In the genomic region with DNA sequence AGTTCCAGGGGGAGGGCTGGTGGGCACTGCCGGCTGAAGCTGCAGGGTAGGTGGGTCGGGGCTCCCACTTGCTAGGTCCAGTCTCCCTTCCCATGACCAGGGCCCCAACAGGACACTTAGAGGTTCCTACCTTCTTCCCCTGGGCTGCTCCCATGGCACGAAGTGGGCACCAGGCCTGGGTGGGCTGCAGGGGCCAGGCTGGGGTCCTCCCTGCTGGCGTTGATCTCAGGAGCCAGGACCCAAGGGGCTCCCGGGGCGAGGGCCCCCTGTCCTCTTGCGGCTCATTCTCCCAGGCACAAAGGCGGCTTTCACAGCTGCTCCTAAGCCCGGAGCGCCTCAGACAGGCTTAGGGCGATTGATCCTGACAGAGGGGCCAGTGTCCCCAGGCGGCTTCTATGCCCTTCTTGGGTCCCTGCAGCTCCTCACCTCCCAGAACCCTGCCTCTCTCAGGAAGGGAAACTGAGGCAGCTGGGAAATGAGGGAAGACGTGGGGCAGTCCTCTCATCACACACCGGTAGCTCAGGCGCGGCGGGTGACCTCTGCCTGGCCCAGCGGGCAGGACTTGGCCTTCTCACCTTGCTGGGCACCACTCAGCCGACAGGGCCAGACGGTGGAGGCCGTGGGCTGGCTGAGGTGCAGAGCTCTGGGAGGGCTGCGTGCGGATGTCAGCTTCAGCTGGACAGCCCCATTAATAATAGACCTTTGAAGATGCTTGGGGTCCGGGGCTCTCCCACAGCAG, we compare ENCODE assay signal across 27 cellular contexts. TPM values are rescaled to one million over a fixed set of nuclear protein-coding genes. Genes with fewer than 3 reads are reported as not detected.
DNase-seq lines count a peak whose midpoint lies in the region; ATAC-seq, FAIRE-seq and TF ChIP-seq lines count a peak whose summit lies in the region.
"Had no signal": no experiment of that assay in that cellular context is flagged by ENCODE, and none has a peak within 500 bp of the region (broad histone marks: within the 10 kb centered on the region; RNA-seq: fewer than 3 reads in every experiment).

No MANE protein-coding gene starts in this region.

- no peaks in the 10 kb centered on the region for H3K27me3 ChIP-seq in Peyer's patch
- no peaks in the 10 kb centered on the region for H3K27me3 ChIP-seq in left ventricle myocardium inferior (ENCODE audit: low read depth)
- no peaks in the 10 kb centered on the region for H3K27me3 ChIP-seq in pancreas
- H3K27me3 ChIP-seq in osteoblast (ENCODE audit: insufficient read depth, low read length) = no peaks in the 10 kb centered on the region
- H3K27me3 ChIP-seq: BE2C, left lung, uterus had no signal

- TF ChIP-seq CTCF in C4-2B (conservative IDR thresholded peaks at IDR 0.05) (no peak), Peyer's patch (IDR thresholded peaks at IDR 0.05) (no peak), left ventricle myocardium inferior (IDR thresholded peaks at IDR 0.05; ENCODE audit: borderline replicate concordance) (no peak), pancreas (IDR thresholded peaks at IDR 0.05) (no peak), osteoblast (IDR thresholded peaks at IDR 0.05; ENCODE audit: extremely low read depth, low read depth, low read length) (no peak)

- 39 to 43% methylated on average over 24 of the region's 24 CpGs for whole genome bisulfite sequencing in pancreas, 2 donors

- intact Hi-C loops in left ventricle myocardium inferior (cut with micrococcal nuclease) (no loop called here), pancreas (cut with DNase I) (no loop called here)

- no peaks in the 10 kb centered on the region for H4K20me1 ChIP-seq in osteoblast (ENCODE audit: insufficient read depth, low read length)

- DNase-seq in Peyer's patch = no peak
- DNase-seq in left ventricle myocardium inferior = no peak
- no peak for DNase-seq in pancreas
- DNase-seq in dermis blood vessel endothelial cell = no peak
- no peak for DNase-seq in osteoblast (ENCODE audit: insufficient read length, low spot score, missing footprints)
- DNase-seq in activated naive CD4-positive, alpha-beta T cell treated with anti-CD3 and anti-CD28 coated beads, Interleukin-2, amount 50 U/mL, for 72 hours (ENCODE audit: low spot score in 2 of 2) = no peak
- DNase-seq: activated CD4-positive, alpha-beta T cell treated with anti-CD3 and anti-CD28 coated beads, Interleukin-2, amount 50 U/mL, for 4 hours; aorta; central memory CD4-positive, alpha-beta T cell; DMS53; left lung; natural killer cell; NCI-H1694 treated with DMSO at 0.1 percent for 48 hours; NCI-H526 treated with DMSO at 0.1 percent for 48 hours; stimulated activated CD8-positive, alpha-beta memory T cell treated with anti-CD3 and anti-CD28 coated beads, Interleukin-4, amount 100 ng/mL, for 48 hours; T-helper 9 cell; uterus had no signal

- FAIRE-seq in pancreas (lab: Jason Lieb, UNC) = no peak
- FAIRE-seq: G401.6 had no signal

- TF ChIP-seq POLR2A in Peyer's patch (IDR thresholded peaks at IDR 0.05) = no peak

- peaks cover 0 to 31% (median 9%) of the 10 kb centered on the region in 4 donors for H3K4me1 ChIP-seq in Peyer's patch
- H3K4me1 ChIP-seq in left ventricle myocardium inferior = peaks cover 60% of the 10 kb centered on the region
- H3K4me1 ChIP-seq in pancreas = peaks cover 0 to 23% (median 10%) of the 10 kb centered on the region in 3 donors
- H3K4me1 ChIP-seq in osteoblast (ENCODE audit: insufficient read depth, low read length) = peaks cover 28% of the 10 kb centered on the region
- H3K4me1 ChIP-seq: BE2C had no signal

- no peaks in the 10 kb centered on the region for H3K9me3 ChIP-seq in Peyer's patch
- H3K9me3 ChIP-seq in left ventricle myocardium inferior (replicated peaks) = no peaks in the 10 kb centered on the region
- no peaks in the 10 kb centered on the region for H3K9me3 ChIP-seq in pancreas
- H3K9me3 ChIP-seq in osteoblast (ENCODE audit: low read depth, low read length) = no peaks in the 10 kb centered on the region
- H3K9me3 ChIP-seq: BE2C, left lung, uterus had no signal

- no peak overlapping the region for H3K4me2 ChIP-seq in osteoblast (ENCODE audit: insufficient read depth, low read length)
- H3K4me2 ChIP-seq: KMS-11 had no signal

- H3K79me2 ChIP-seq in osteoblast (ENCODE audit: insufficient read depth, low read length) = no peaks in the 10 kb centered on the region
- H3K79me2 ChIP-seq: parathyroid adenoma had no signal

- no peak overlapping the region for H3K27ac Mint-ChIP-seq in activated naive CD4-positive, alpha-beta T cell treated with anti-CD3 and anti-CD28 coated beads, Interleukin-2, amount 50 U/mL, for 72 hours
- H3K27ac Mint-ChIP-seq: activated naive CD4-positive, alpha-beta T cell treated with anti-CD3 and anti-CD28 coated beads, Interleukin-2, amount 50 U/mL, for 24 hours; natural killer cell; WTC11 had no signal

- H3K27ac ChIP-seq in C4-2B = peak overlapping the region; percentile 55; the same call in 1 of the 2 replicates
- H3K27ac ChIP-seq in Peyer's patch = peak overlapping the region in 3 of 4 donors; percentile 16 to 37 (median 17)
- peak overlapping the region; percentile 92 for H3K27ac ChIP-seq in left ventricle myocardium inferior (replicated peaks)
- peak overlapping the region in 2 of 4 donors; percentile 69 to 74 for H3K27ac ChIP-seq in pancreas
- no peak overlapping the region for H3K27ac ChIP-seq in osteoblast (ENCODE audit: low read depth, low read length)
- H3K27ac ChIP-seq: KMS-11, parathyroid adenoma had no signal

- H3K36me3 ChIP-seq in Peyer's patch = no peaks in the 10 kb centered on the region
- no peaks in the 10 kb centered on the region for H3K36me3 ChIP-seq in left ventricle myocardium inferior
- no peaks in the 10 kb centered on the region for H3K36me3 ChIP-seq in pancreas
- H3K36me3 ChIP-seq in osteoblast (ENCODE audit: insufficient read depth, low read length) = no peaks in the 10 kb centered on the region
- H3K36me3 ChIP-seq: BE2C, left lung, uterus had no signal

- peak; percentile 4 to 31 (median 24) for ATAC-seq in pancreas
- no peak for ATAC-seq in activated naive CD4-positive, alpha-beta T cell treated with anti-CD3 and anti-CD28 coated beads, Interleukin-2, amount 50 U/mL, for 72 hours
- no peak for ATAC-seq in GM21723 (IDR thresholded peaks at IDR 0.05; ENCODE audit: unreplicated experiment)
- ATAC-seq: natural killer cell, WTC11 had no signal

- no peak overlapping the region for H2AFZ ChIP-seq in osteoblast (ENCODE audit: low read length)
- H2AFZ ChIP-seq: parathyroid adenoma had no signal

- no peaks in the 10 kb centered on the region for H3K36me3 Mint-ChIP-seq in activated naive CD4-positive, alpha-beta T cell treated with anti-CD3 and anti-CD28 coated beads, Interleukin-2, amount 50 U/mL, for 72 hours
- H3K36me3 Mint-ChIP-seq: activated naive CD4-positive, alpha-beta T cell treated with anti-CD3 and anti-CD28 coated beads, Interleukin-2, amount 50 U/mL, for 24 hours; natural killer cell; WTC11 had no signal

- no peaks in the 10 kb centered on the region for H3K9me3 Mint-ChIP-seq in activated naive CD4-positive, alpha-beta T cell treated with anti-CD3 and anti-CD28 coated beads, Interleukin-2, amount 50 U/mL, for 72 hours
- H3K9me3 Mint-ChIP-seq: activated naive CD4-positive, alpha-beta T cell treated with anti-CD3 and anti-CD28 coated beads, Interleukin-2, amount 50 U/mL, for 24 hours; natural killer cell; WTC11 had no signal

- no peak overlapping the region for H3K4me3 ChIP-seq in Peyer's patch
- H3K4me3 ChIP-seq in left ventricle myocardium inferior = peak overlapping the region; percentile 68
- no peak overlapping the region for H3K4me3 ChIP-seq in pancreas
- no peak overlapping the region for H3K4me3 ChIP-seq in osteoblast (ENCODE audit: insufficient read depth, low read length)
- H3K4me3 ChIP-seq: left lung, uterus had no signal

RNA-seq across cellular contexts. Expression of a gene that starts 39.6 kb away (rescaled TPM):
- total RNA-seq in Peyer's patch (100 to 1,000 TPM in 3 of 4 donors, 10 to 100 TPM in 1; 47.0 to 200 (median 135) TPM), left ventricle myocardium inferior (0.16 TPM), pancreas (under 1 TPM; 0.32 to 0.73 (median 0.58) TPM), dermis blood vessel endothelial cell (0.51 TPM in 1 of 2 replicates, not detected in the other), osteoblast (not detected in 2 replicates)
- polyA plus RNA-seq in pancreas = 1 to 10 TPM in 1 of 2 donors, under 1 TPM in 1; 0.68 to 2.1 TPM
- total RNA-seq in activated naive CD4-positive, alpha-beta T cell treated with anti-CD3 and anti-CD28 coated beads, Interleukin-2, amount 50 U/mL, for 72 hours = not detected
- total RNA-seq: aorta, natural killer cell, subcutaneous adipose tissue had no signal

RNA-seq across cellular contexts. Expression of a gene that starts 49.8 kb away (rescaled TPM):
- total RNA-seq in Peyer's patch (10 to 100 TPM; 11.0 to 93.3 (median 24.3) TPM), left ventricle myocardium inferior (115 TPM), pancreas (1 to 10 TPM; 1.7 to 8.0 (median 5.2) TPM), dermis blood vessel endothelial cell (2.9 and 9.3 TPM in 2 replicates), osteoblast (not detected in 2 replicates)
- polyA plus RNA-seq in pancreas = 10 to 100 TPM in 1 of 2 donors, 1 to 10 TPM in 1; 6.9 to 21.0 TPM
- total RNA-seq in activated naive CD4-positive, alpha-beta T cell treated with anti-CD3 and anti-CD28 coated beads, Interleukin-2, amount 50 U/mL, for 72 hours = not detected
- total RNA-seq: H4, natural killer cell had no signal

Comparison
In these comparisons a context has a peak if more than half of its experiments do, and no peak if none do; other contexts are left out.
1. ATAC-seq: peak in pancreas (4 of 4); none in activated naive CD4-positive, alpha-beta T cell treated with anti-CD3 and anti-CD28 coated beads, Interleukin-2, amount 50 U/mL, for 72 hours (0 of 2) and GM21723 (single experiment).
2. RNA of a gene that starts 39.6 kb away (total RNA-seq): 47.0 to 200 TPM in Peyer's patch; 0.32 to 0.73 TPM in pancreas, 0.51 TPM in dermis blood vessel endothelial cell, 0.16 TPM in left ventricle myocardium inferior (single experiment), not detected in osteoblast and not detected in activated naive CD4-positive, alpha-beta T cell treated with anti-CD3 and anti-CD28 coated beads, Interleukin-2, amount 50 U/mL, for 72 hours; every median in the first group is over 10 times any median in the second.